Comparison of ENCODE assay signal across 8 cellular contexts in the genomic region with DNA sequence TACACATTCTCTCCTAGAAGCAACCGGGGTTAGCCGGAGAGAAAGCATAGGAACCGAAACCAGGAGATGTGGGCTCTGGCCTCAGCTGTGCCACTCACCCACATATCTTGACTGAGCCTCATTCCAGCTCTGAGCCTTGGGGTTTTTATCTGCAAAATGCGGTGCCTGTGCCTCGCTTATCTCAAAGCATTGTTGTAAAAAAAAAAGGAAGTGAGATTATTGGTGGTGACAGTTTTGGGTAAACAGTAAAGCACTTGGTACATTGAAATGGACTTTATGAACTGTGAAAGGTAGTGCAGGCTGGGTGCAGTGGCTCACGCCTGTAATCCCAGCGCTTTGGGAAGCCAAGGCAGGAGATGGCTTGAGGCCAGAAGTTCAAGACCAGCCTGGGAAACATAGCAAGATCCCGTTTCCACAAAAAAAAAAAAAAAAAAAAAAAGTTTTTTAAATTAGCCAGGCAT. TPM values are rescaled to one million over a fixed set of nuclear protein-coding genes. Genes with fewer than 3 reads are reported as not detected.
DNase-seq lines count a peak whose midpoint lies in the region; ATAC-seq, FAIRE-seq and TF ChIP-seq lines count a peak whose summit lies in the region.

No MANE protein-coding gene starts in this region.

- DNase-seq in NAMALWA (ENCODE audit: low spot score) (peak; percentile 93), K562 (ENCODE audit: extremely low read depth in 1 of 4, low spot score in 3 of 4) (peak in 3 of 4 experiments; percentile 32 to 77 (median 64)), pancreas (peak in 1 of 6 donors; percentile 6), COR-L47 (lab: John Stamatoyannopoulos, UW) (no peak), AG20443 (ENCODE audit: low spot score) (no peak), NCI-H510A treated with DMSO at 0.1 percent for 48 hours (lab: John Stamatoyannopoulos, UW) (no peak)

- H3K79me2 ChIP-seq in K562 (ENCODE audit: control insufficient read depth, insufficient read depth, low read length) = no peaks in the 10 kb centered on the region

- ATAC-seq in GM18868 (IDR thresholded peaks at IDR 0.05; ENCODE audit: unreplicated experiment) (peak; percentile 67), HG02571 (IDR thresholded peaks at IDR 0.05; ENCODE audit: unreplicated experiment) (peak; percentile 70), K562 (peak; percentile 75), pancreas (peak; percentile 38 to 79 (median 60))

- in situ Hi-C loops in K562 (cut with MboI) = no loop called here

- intact Hi-C loops in K562 (cut with micrococcal nuclease) = no loop called here
- intact Hi-C loops in pancreas (cut with DNase I) = no loop called here

- no peak for TF ChIP-seq POLR2A in K562 (conservative IDR thresholded peaks at IDR 0.05)

- peak overlapping the region; percentile 52 for H3K4me2 ChIP-seq in K562 (ENCODE audit: insufficient read depth, low read length)

- H3K9me3 ChIP-seq in K562 (replicated peaks; ENCODE audit: control insufficient read depth, insufficient read depth, low read depth, low read length) (no peaks in the 10 kb centered on the region), pancreas (no peaks in the 10 kb centered on the region)

- TF ChIP-seq RAD21 in K562 (CRISPR knock-in tag; conservative IDR thresholded peaks at IDR 0.05 in 1 of 2, IDR thresholded peaks at IDR 0.05 in 1 of 2) = no peak; a peak in 1 of 4 replicates

- peak overlapping the region in 1 of 2 experiments; percentile 53; a peak in 1 of 4 replicates for H3K9ac ChIP-seq in K562 (ENCODE audit: insufficient read depth in 1 of 2, low read depth in 2 of 2, low read length in 2 of 2)

- no TSS peak for BruUV-seq in K562 (replicated peaks; lab: Mats Ljungman, UMichigan)

- peaks cover 24 to 33% of the 10 kb centered on the region in 2 experiments for H3K4me1 ChIP-seq in K562 (replicated peaks in 1 of 2; ENCODE audit: control insufficient read depth in 2 of 2, insufficient read depth in 2 of 2, low read length in 2 of 2)
- H3K4me1 ChIP-seq in pancreas = peaks cover 0 to 9% (median 0%) of the 10 kb centered on the region in 3 donors

- no peak overlapping the region; the same call in 1 of the 2 replicates for H3K4me3 ChIP-seq in K562
- peak overlapping the region in 1 of 4 donors; percentile 7 for H3K4me3 ChIP-seq in pancreas

- FAIRE-seq in K562 (lab: Jason Lieb, UNC) (peak; percentile 88), pancreas (lab: Jason Lieb, UNC) (no peak)

- TF ChIP-seq EP300 in K562 (IDR thresholded peaks at IDR 0.05; ENCODE audit: low read length) = peak; percentile 92

- H2AFZ ChIP-seq in K562 (ENCODE audit: low read depth, low read length) = peak overlapping the region; percentile 25

- no peaks in the 10 kb centered on the region for H3K36me3 ChIP-seq in K562 (ENCODE audit: control insufficient read depth, insufficient read depth, low read length)
- H3K36me3 ChIP-seq in pancreas = no peaks in the 10 kb centered on the region

- TF ChIP-seq CTCF in K562 (IDR thresholded peaks at IDR 0.05 in 2 of 3, conservative IDR thresholded peaks at IDR 0.05 in 1 of 3; ENCODE audit: insufficient read depth in 2 of 3, low read depth in 1 of 3, low read length in 3 of 3) (no peak), pancreas (IDR thresholded peaks at IDR 0.05) (no peak)

- no peaks in the 10 kb centered on the region for H3K9me1 ChIP-seq in K562 (ENCODE audit: control insufficient read depth, insufficient read depth, low read length)

- H4K20me1 ChIP-seq in K562 (replicated peaks; ENCODE audit: control insufficient read depth, insufficient read depth, low read length) = no peaks in the 10 kb centered on the region

- 1% methylated on average over 8 of the region's 8 CpGs for WGBS in K562 (ENCODE audit: insufficient coverage, low coverage, missing lambda C conversion rate)
- 13 to 18% methylated on average over 8 of the region's 8 CpGs for WGBS in pancreas, 2 donors

- no peaks in the 10 kb centered on the region; a peak in 1 of 5 replicates for H3K27me3 ChIP-seq in K562 (ENCODE audit: control insufficient read depth in 2 of 2, insufficient read depth in 2 of 2, low read length in 2 of 2)
- H3K27me3 ChIP-seq in pancreas = no peaks in the 10 kb centered on the region

- POLR2A ChIA-PET in K562 (lab: Yijun Ruan, JAX) = interaction anchor here (1.1 to 1.6 kb wide), 3 partner anchors 9 to 84 kb away, joined by 3 to 5 read pairs (median 5); partner anchors contain the start of gene EYA3

- CTCF ChIA-PET in K562 (lab: Yijun Ruan, JAX; ENCODE audit: low intra/inter-chr PET ratio) = interaction anchor here (0.6 kb wide), 1 partner anchor 84 kb away, joined by 3 read pairs; the partner anchor contains the start of gene EYA3

- peak overlapping the region; percentile 36; the same call in 2 of the 3 replicates for H3K27ac ChIP-seq in K562 (ENCODE audit: extremely low read depth, low read depth, low read length)
- H3K27ac ChIP-seq in pancreas = peak overlapping the region in 3 of 4 donors; percentile 22 to 59 (median 52)

TF ChIP-seq in K562, 482 proteins besides CTCF, POLR2A, EP300 and RAD21 (continues in another document):
- TF ChIP-seq PTTG1 (tag; IDR thresholded peaks at IDR 0.05; ENCODE audit: low read depth) (no peak), EP400 (IDR thresholded peaks at IDR 0.05) (no peak; the same call in 1 of the 2 replicates), MXI1 (IDR thresholded peaks at IDR 0.05; ENCODE audit: low read depth, low read length) (no peak), KDM4B (IDR thresholded peaks at IDR 0.05; ENCODE audit: borderline replicate concordance in 2 of 2, low read depth in 1 of 2) (no peak), CREBBP (IDR thresholded peaks at IDR 0.05; ENCODE audit: low read depth, low read length) (no peak), TOE1 (IDR thresholded peaks at IDR 0.05; ENCODE audit: borderline replicate concordance) (no peak), TOE1 (CRISPR knock-in tag; IDR thresholded peaks at IDR 0.05; ENCODE audit: borderline replicate concordance, low read depth) (0 out of 2 replicates have a peak, but pooled peaks have one; percentile 66), RUNX1 (IDR thresholded peaks at IDR 0.05; ENCODE audit: low read depth) (no peak), SPI1 (IDR thresholded peaks at IDR 0.05; ENCODE audit: borderline replicate concordance, low read depth, low read length) (peak; percentile 99), ZNF3 (CRISPR knock-in tag; IDR thresholded peaks at IDR 0.05) (no peak), TRIM25 (IDR thresholded peaks at IDR 0.05; ENCODE audit: borderline replicate concordance) (no peak), ZNF398 (CRISPR knock-in tag; IDR thresholded peaks at IDR 0.05) (no peak), HMG20A (CRISPR knock-in tag; conservative IDR thresholded peaks at IDR 0.05) (no peak), TCF3 (CRISPR knock-in tag; IDR thresholded peaks at IDR 0.05) (peak; percentile 95)

RNA-seq across cellular contexts. Expression of gene PTAFR, which starts 3.8 kb away (rescaled TPM):
- 0.56 and 1.2 TPM in 2 replicates for total RNA-seq in K562 (2011; cell fraction: chromatin; rRNA removed; ENCODE audit: low replicate concordance)
- total RNA-seq in K562 (2011; cell fraction: nucleolus; rRNA removed) = 0.50 and 0.53 TPM in 2 replicates
- total RNA-seq in K562 (2011; cell fraction: nucleoplasm; rRNA removed) = 0.46 and 0.66 TPM in 2 replicates
- 0.20 TPM in 1 of 2 replicates, not detected in the other for total RNA-seq in K562 (2014; rRNA removed)
- total RNA-seq in K562 (2014; rRNA removed; fragmentation: Illumina TruSeq; extraction: Trizol) = 0.22 and 0.25 TPM in 2 replicates
- total RNA-seq in K562 (2015; rRNA removed; fragmentation: Illumina TruSeq; extraction: Trizol) = 0.30 and 0.36 TPM in 2 replicates
- 0.36 and 0.55 TPM in 2 replicates for total RNA-seq in K562 (2021)
- polyA plus RNA-seq in K562 (2011; rRNA removed) = 0.43 and 0.45 TPM in 2 replicates
- polyA plus RNA-seq in K562 (2011; cell fraction: cytosol; rRNA removed) = 0.83 and 1.4 TPM in 2 replicates
- polyA plus RNA-seq in K562 (2011; cell fraction: nucleus; rRNA removed) = 0.18 and 0.40 TPM in 2 replicates
- polyA plus RNA-seq in K562 (2012) = 0.31 and 0.51 TPM in 2 replicates
- 0.26 and 0.33 TPM in 2 replicates for polyA plus RNA-seq in K562 (2014; fragmentation: Illumina TruSeq; extraction: Trizol)
- polyA plus RNA-seq in K562 (2014; fragmentation: Nextera tagmentation; extraction: Ambion mirVana) = under 1 TPM; 0.15 to 0.48 TPM
- 0.32 and 0.52 TPM in 2 replicates for polyA plus RNA-seq in K562 (2014; rRNA removed)
- polyA minus RNA-seq in K562 (2011; rRNA and poly(A)+ RNA removed) = 0.48 and 0.67 TPM in 2 replicates
- polyA minus RNA-seq in K562 (2011; cell fraction: cytosol; rRNA and poly(A)+ RNA removed) = not detected in 2 replicates
- 0.13 and 0.22 TPM in 2 replicates for polyA minus RNA-seq in K562 (2011; cell fraction: nucleus; rRNA and poly(A)+ RNA removed)
- 10 to 100 TPM in 1 of 6 donors, 1 to 10 TPM in 2, under 1 TPM in 3; 0.37 to 13.7 (median 1.4) TPM for total RNA-seq in pancreas
- polyA plus RNA-seq in pancreas = 1 to 10 TPM in 1 of 2 donors, under 1 TPM in 1; 0.76 to 1.0 TPM

Comparison
In these comparisons a context has a peak if more than half of its experiments do, and no peak if none do; other contexts are left out.
1. DNase-seq: peak in NAMALWA (single experiment) and K562 (3 of 4); none in COR-L47 (single experiment), AG20443 (single experiment) and NCI-H510A treated with DMSO at 0.1 percent for 48 hours (single experiment).
2. Peak in every context shown above with its lines, with median percentiles within 50 percentile points of each other: ATAC-seq.